ENCODE assay signal across 1 cellular context in the genomic region with DNA sequence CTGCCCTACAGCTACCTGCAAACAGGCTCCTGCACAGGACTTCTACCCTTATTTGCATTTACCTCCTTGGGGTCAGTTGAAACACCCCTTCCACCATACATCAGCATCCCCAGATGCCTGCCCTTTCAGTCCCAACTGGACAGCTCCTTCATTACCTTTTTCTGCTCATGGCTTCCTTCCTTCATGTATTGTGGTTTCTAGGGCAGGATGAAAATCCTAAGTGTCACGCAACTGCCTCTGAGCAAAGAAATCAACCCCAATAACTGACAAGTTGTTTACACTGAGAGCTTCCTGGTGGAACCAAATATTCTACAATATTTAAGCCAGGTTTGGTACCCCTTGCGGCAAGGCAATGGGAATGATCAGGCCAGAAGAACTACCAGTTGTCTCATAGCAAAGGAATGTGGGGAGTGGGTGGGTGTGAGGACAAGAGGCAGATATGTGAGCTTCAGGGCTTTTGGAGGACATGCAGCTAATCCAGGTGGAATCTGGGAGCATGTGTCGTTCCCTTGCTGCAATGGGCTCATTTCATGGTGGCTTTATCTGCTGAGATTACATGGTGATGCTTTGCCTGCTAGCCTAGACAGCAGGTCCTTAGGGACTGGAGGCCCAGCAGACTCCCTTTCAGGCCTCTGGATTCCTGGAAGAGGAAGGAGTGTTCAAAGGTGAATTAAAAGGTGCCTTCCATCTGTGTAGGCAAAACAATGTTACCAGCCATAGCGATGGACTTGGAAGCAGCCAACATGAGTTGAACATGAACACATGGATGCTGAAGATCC.
TF ChIP-seq lines count a peak whose summit lies in the region.

No MANE protein-coding gene starts in this region.

TF ChIP-seq in HEK293, 187 proteins besides CTCF, POLR2A, EP300 and RAD21 (continued from another document):
- TF ChIP-seq, protein P1, sequence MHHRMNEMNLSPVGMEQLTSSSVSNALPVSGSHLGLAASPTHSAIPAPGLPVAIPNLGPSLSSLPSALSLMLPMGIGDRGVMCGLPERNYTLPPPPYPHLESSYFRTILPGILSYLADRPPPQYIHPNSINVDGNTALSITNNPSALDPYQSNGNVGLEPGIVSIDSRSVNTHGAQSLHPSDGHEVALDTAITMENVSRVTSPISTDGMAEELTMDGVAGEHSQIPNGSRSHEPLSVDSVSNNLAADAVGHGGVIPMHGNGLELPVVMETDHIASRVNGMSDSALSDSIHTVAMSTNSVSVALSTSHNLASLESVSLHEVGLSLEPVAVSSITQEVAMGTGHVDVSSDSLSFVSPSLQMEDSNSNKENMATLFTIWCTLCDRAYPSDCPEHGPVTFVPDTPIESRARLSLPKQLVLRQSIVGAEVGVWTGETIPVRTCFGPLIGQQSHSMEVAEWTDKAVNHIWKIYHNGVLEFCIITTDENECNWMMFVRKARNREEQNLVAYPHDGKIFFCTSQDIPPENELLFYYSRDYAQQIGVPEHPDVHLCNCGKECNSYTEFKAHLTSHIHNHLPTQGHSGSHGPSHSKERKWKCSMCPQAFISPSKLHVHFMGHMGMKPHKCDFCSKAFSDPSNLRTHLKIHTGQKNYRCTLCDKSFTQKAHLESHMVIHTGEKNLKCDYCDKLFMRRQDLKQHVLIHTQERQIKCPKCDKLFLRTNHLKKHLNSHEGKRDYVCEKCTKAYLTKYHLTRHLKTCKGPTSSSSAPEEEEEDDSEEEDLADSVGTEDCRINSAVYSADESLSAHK (tag by site-specific recombination; IDR thresholded peaks at IDR 0.05) = no peak
- TF ChIP-seq ZNF266 (tag by site-specific recombination; IDR thresholded peaks at IDR 0.05; ENCODE audit: low read depth) (no peak), ZNF404 (tag by site-specific recombination; IDR thresholded peaks at IDR 0.05) (no peak), SP7 (tag by site-specific recombination; IDR thresholded peaks at IDR 0.05) (no peak), ZNF354C (tag by site-specific recombination; IDR thresholded peaks at IDR 0.05; ENCODE audit: borderline replicate concordance, low read depth) (no peak), ZNF654 (tag by site-specific recombination; IDR thresholded peaks at IDR 0.05; ENCODE audit: low read depth) (no peak), ZBTB17 (tag by site-specific recombination; IDR thresholded peaks at IDR 0.05) (peak; percentile 45; the same call in 1 of the 2 replicates), ZFHX2 (tag by site-specific recombination; conservative IDR thresholded peaks at IDR 0.05) (peak; percentile 69), ZBTB8A (tag by site-specific recombination; IDR thresholded peaks at IDR 0.05) (no peak), ZNF341 (tag by site-specific recombination; IDR thresholded peaks at IDR 0.05; ENCODE audit: low read depth) (no peak), ZNF416 (tag by site-specific recombination; IDR thresholded peaks at IDR 0.05) (no peak)
- TF ChIP-seq, protein P2, sequence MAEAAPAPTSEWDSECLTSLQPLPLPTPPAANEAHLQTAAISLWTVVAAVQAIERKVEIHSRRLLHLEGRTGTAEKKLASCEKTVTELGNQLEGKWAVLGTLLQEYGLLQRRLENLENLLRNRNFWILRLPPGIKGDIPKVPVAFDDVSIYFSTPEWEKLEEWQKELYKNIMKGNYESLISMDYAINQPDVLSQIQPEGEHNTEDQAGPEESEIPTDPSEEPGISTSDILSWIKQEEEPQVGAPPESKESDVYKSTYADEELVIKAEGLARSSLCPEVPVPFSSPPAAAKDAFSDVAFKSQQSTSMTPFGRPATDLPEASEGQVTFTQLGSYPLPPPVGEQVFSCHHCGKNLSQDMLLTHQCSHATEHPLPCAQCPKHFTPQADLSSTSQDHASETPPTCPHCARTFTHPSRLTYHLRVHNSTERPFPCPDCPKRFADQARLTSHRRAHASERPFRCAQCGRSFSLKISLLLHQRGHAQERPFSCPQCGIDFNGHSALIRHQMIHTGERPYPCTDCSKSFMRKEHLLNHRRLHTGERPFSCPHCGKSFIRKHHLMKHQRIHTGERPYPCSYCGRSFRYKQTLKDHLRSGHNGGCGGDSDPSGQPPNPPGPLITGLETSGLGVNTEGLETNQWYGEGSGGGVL (tag by site-specific recombination; IDR thresholded peaks at IDR 0.05) = no peak
- TF ChIP-seq, protein P3, sequence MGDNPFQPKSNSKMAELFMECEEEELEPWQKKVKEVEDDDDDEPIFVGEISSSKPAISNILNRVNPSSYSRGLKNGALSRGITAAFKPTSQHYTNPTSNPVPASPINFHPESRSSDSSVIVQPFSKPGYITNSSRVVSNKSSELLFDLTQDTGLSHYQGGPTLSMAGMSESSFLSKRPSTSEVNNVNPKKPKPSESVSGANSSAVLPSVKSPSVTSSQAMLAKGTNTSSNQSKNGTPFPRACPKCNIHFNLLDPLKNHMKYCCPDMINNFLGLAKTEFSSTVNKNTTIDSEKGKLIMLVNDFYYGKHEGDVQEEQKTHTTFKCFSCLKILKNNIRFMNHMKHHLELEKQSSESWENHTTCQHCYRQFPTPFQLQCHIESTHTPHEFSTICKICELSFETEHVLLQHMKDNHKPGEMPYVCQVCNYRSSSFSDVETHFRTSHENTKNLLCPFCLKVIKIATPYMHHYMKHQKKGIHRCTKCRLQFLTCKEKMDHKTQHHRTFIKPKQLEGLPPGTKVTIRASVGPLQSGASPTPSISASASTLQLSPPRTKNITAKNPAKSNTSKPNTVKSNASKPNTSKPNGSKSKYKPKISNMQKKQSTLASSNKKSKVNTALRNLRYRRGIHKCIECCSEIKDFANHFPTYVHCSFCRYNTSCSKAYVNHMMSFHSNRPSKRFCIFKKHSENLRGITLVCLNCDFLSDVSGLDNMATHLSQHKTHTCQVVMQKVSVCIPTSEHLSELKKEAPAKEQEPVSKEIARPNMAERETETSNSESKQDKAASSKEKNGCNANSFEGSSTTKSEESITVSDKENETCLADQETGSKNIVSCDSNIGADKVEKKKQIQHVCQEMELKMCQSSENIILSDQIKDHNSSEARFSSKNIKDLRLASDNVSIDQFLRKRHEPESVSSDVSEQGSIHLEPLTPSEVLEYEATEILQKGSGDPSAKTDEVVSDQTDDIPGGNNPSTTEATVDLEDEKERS (tag by site-specific recombination; IDR thresholded peaks at IDR 0.05) = no peak
- TF ChIP-seq, protein P4, sequence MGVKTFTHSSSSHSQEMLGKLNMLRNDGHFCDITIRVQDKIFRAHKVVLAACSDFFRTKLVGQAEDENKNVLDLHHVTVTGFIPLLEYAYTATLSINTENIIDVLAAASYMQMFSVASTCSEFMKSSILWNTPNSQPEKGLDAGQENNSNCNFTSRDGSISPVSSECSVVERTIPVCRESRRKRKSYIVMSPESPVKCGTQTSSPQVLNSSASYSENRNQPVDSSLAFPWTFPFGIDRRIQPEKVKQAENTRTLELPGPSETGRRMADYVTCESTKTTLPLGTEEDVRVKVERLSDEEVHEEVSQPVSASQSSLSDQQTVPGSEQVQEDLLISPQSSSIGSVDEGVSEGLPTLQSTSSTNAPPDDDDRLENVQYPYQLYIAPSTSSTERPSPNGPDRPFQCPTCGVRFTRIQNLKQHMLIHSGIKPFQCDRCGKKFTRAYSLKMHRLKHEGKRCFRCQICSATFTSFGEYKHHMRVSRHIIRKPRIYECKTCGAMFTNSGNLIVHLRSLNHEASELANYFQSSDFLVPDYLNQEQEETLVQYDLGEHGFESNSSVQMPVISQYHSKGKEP (tag by site-specific recombination; IDR thresholded peaks at IDR 0.05) = no peak
- TF ChIP-seq, protein P5, sequence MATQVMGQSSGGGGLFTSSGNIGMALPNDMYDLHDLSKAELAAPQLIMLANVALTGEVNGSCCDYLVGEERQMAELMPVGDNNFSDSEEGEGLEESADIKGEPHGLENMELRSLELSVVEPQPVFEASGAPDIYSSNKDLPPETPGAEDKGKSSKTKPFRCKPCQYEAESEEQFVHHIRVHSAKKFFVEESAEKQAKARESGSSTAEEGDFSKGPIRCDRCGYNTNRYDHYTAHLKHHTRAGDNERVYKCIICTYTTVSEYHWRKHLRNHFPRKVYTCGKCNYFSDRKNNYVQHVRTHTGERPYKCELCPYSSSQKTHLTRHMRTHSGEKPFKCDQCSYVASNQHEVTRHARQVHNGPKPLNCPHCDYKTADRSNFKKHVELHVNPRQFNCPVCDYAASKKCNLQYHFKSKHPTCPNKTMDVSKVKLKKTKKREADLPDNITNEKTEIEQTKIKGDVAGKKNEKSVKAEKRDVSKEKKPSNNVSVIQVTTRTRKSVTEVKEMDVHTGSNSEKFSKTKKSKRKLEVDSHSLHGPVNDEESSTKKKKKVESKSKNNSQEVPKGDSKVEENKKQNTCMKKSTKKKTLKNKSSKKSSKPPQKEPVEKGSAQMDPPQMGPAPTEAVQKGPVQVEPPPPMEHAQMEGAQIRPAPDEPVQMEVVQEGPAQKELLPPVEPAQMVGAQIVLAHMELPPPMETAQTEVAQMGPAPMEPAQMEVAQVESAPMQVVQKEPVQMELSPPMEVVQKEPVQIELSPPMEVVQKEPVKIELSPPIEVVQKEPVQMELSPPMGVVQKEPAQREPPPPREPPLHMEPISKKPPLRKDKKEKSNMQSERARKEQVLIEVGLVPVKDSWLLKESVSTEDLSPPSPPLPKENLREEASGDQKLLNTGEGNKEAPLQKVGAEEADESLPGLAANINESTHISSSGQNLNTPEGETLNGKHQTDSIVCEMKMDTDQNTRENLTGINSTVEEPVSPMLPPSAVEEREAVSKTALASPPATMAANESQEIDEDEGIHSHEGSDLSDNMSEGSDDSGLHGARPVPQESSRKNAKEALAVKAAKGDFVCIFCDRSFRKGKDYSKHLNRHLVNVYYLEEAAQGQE (tag by site-specific recombination; IDR thresholded peaks at IDR 0.05) = peak; percentile 58; the same call in 1 of the 2 replicates
